ENCODE assay signal across 19 cellular contexts in genomic region chr15:77904436-77904821, GRCh38.
DNase-seq lines count a peak whose midpoint lies in the region; ATAC-seq, FAIRE-seq and TF ChIP-seq lines count a peak whose summit lies in the region.
"Had no signal": no experiment of that assay in that cellular context is flagged by ENCODE, and none has a peak within 500 bp of the region (broad histone marks: within the 10 kb centered on the region; RNA-seq: fewer than 3 reads in every experiment).

No MANE protein-coding gene starts in this region.

- no peak for FAIRE-seq in GM12891 (lab: Jason Lieb, UNC)

- H3K4ac ChIP-seq in neuronal stem cell (ENCODE audit: low read length), result no peak overlapping the region

- no peak overlapping the region for H3K4me2 ChIP-seq in neuronal stem cell (ENCODE audit: insufficient read depth, low read length, poor library complexity, severe bottlenecking)
- H3K4me2 ChIP-seq: PC-9 had no signal

- H2BK5ac ChIP-seq in neuronal stem cell (ENCODE audit: low read length), result no peak overlapping the region

- H2BK15ac ChIP-seq in neuronal stem cell (ENCODE audit: low read length), result peak overlapping the region; percentile 6

- H3K18ac ChIP-seq in neuronal stem cell (ENCODE audit: low read length), result no peak overlapping the region

- no peak for TF ChIP-seq POLR2A in GM12891 (IDR thresholded peaks at IDR 0.05; ENCODE audit: low read depth, low read length)

- H4K8ac ChIP-seq in neuronal stem cell (ENCODE audit: low read depth, low read length), result no peak overlapping the region

- H3K36me3 ChIP-seq in left ventricle myocardium inferior, result no peaks in the 10 kb centered on the region
- no peaks in the 10 kb centered on the region for H3K36me3 ChIP-seq in neuronal stem cell (replicated peaks in 1 of 2; ENCODE audit: control insufficient read depth in 2 of 2, insufficient read depth in 2 of 2, low read length in 2 of 2)
- H3K36me3 ChIP-seq in upper lobe of right lung, result no peaks in the 10 kb centered on the region
- H3K36me3 ChIP-seq: SJSA1 had no signal

- H3K27me3 ChIP-seq in left ventricle myocardium inferior (ENCODE audit: low read depth) (peaks cover 5% of the 10 kb centered on the region), neuronal stem cell (ENCODE audit: control insufficient read depth in 3 of 3, insufficient read depth in 3 of 3, low read depth in 1 of 3, low read length in 3 of 3) (no peaks in the 10 kb centered on the region), upper lobe of right lung (no peaks in the 10 kb centered on the region)
- H3K27me3 ChIP-seq: SJSA1 had no signal

- DNase-seq in left ventricle myocardium superior (peak; percentile 16), left ventricle myocardium inferior (no peak), coronary artery (ENCODE audit: low spot score) (peak; percentile 64), neuronal stem cell (ENCODE audit: low spot score) (no peak), upper lobe of right lung (peak; percentile 59), GM12891 (ENCODE audit: insufficient read length, low spot score) (no peak), epidermal melanocyte (ENCODE audit: insufficient read length, low spot score) (no peak)
- DNase-seq: DMS79 treated with DMSO at 0.1 percent for 48 hours, H9, IMR-90, NCI-H1048, NCI-H1436, NCI-H1930, NCI-H226, NCI-H524, PC-9 had no signal

- H3K9me3 ChIP-seq in left ventricle myocardium inferior (replicated peaks) (no peaks in the 10 kb centered on the region), neuronal stem cell (replicated peaks in 1 of 2; ENCODE audit: control insufficient read depth in 2 of 2, insufficient read depth in 1 of 2, low read depth in 1 of 2, low read length in 2 of 2) (no peaks in the 10 kb centered on the region), upper lobe of right lung (no peaks in the 10 kb centered on the region)
- H3K9me3 ChIP-seq: SJSA1 had no signal

- H4K91ac ChIP-seq in neuronal stem cell (ENCODE audit: low read depth, low read length, poor library complexity), result no peak overlapping the region

- no peak for TF ChIP-seq CTCF in left ventricle myocardium inferior (IDR thresholded peaks at IDR 0.05; ENCODE audit: borderline replicate concordance)
- no peak for TF ChIP-seq CTCF in coronary artery (IDR thresholded peaks at IDR 0.05)
- no peak for TF ChIP-seq CTCF in upper lobe of right lung (IDR thresholded peaks at IDR 0.05)

- no CpG with 5 or more reads among the region's 5 CpGs for WGBS in neuronal stem cell (ENCODE audit: extremely low coverage in 2 of 2, insufficient read length in 2 of 2, insufficient replicate concordance in 1 of 2), 2 donors

- no peaks in the 10 kb centered on the region for H3K79me1 ChIP-seq in neuronal stem cell (ENCODE audit: low read depth, low read length)

- ATAC-seq in left ventricle myocardium superior (no peak), upper lobe of right lung (no peak)

- no peak overlapping the region for H3K4me3 ChIP-seq in left ventricle myocardium inferior
- H3K4me3 ChIP-seq in coronary artery, result no peak overlapping the region
- no peak overlapping the region for H3K4me3 ChIP-seq in neuronal stem cell (ENCODE audit: low read length in 2 of 2)
- no peak overlapping the region for H3K4me3 ChIP-seq in upper lobe of right lung
- H3K4me3 ChIP-seq: PC-9, SJSA1 had no signal

- H3K4me1 ChIP-seq in left ventricle myocardium inferior, result no peaks in the 10 kb centered on the region
- H3K4me1 ChIP-seq in neuronal stem cell (ENCODE audit: control insufficient read depth in 2 of 2, insufficient read depth in 1 of 2, low read depth in 1 of 2, low read length in 2 of 2), result no peaks in the 10 kb centered on the region
- H3K4me1 ChIP-seq in upper lobe of right lung, result no peaks in the 10 kb centered on the region

- peak overlapping the region; percentile 70 for H2AK5ac ChIP-seq in neuronal stem cell (ENCODE audit: low read depth, low read length)

- H3K9ac ChIP-seq in neuronal stem cell (ENCODE audit: low read depth, low read length, poor library complexity), result peak overlapping the region; percentile 21

- H2BK12ac ChIP-seq in neuronal stem cell (ENCODE audit: low read length), result no peak overlapping the region

- H3K27ac ChIP-seq in left ventricle myocardium inferior (replicated peaks), result no peak overlapping the region
- no peak overlapping the region for H3K27ac ChIP-seq in coronary artery
- H3K27ac ChIP-seq in neuronal stem cell (replicated peaks; ENCODE audit: low read length), result no peak overlapping the region
- no peak overlapping the region for H3K27ac ChIP-seq in upper lobe of right lung
- H3K27ac ChIP-seq: C4-2B, HL-60, PC-9, SJSA1 had no signal

- intact Hi-C loops in left ventricle myocardium superior (cut with micrococcal nuclease), result no loop called here
- intact Hi-C loops in left ventricle myocardium inferior (cut with micrococcal nuclease), result no loop called here
- intact Hi-C loops in upper lobe of right lung (cut with DNase I), result no loop called here

- H3K23ac ChIP-seq in neuronal stem cell (ENCODE audit: low read depth, low read length, poor library complexity), result peak overlapping the region; percentile 85

- no peak overlapping the region for H2AFZ ChIP-seq in neuronal stem cell (ENCODE audit: low read length)
- H2AFZ ChIP-seq: PC-9 had no signal

- no peak overlapping the region for H3K14ac ChIP-seq in neuronal stem cell (ENCODE audit: low read length)

- no peak overlapping the region for H2BK120ac ChIP-seq in neuronal stem cell (ENCODE audit: low read depth, low read length)

TF ChIP-seq in GM12891, 5 proteins besides CTCF, POLR2A, EP300 and RAD21:
- no peak for TF ChIP-seq TAF1 (IDR thresholded peaks at IDR 0.05; ENCODE audit: low read depth, low read length)
- TF ChIP-seq PAX5 (IDR thresholded peaks at IDR 0.05; ENCODE audit: insufficient read depth, low read length, severe bottlenecking), result no peak
- TF ChIP-seq POU2F2 (IDR thresholded peaks at IDR 0.05; ENCODE audit: low read depth, low read length), result no peak
- no peak for TF ChIP-seq SPI1 (IDR thresholded peaks at IDR 0.05; ENCODE audit: low read depth, low read length)
- TF ChIP-seq POLR2AphosphoS5 (IDR thresholded peaks at IDR 0.05; ENCODE audit: low read depth, low read length), result no peak

Comparison
In these comparisons a context has a peak if more than half of its experiments do, and no peak if none do; other contexts are left out.
1. DNase-seq: peak in left ventricle myocardium superior (single experiment), coronary artery (single experiment) and upper lobe of right lung (single experiment); none in left ventricle myocardium inferior (single experiment), neuronal stem cell (single experiment), GM12891 (single experiment) and epidermal melanocyte (single experiment).